32 cellular contexts compared by ENCODE assay signal in the genomic region with DNA sequence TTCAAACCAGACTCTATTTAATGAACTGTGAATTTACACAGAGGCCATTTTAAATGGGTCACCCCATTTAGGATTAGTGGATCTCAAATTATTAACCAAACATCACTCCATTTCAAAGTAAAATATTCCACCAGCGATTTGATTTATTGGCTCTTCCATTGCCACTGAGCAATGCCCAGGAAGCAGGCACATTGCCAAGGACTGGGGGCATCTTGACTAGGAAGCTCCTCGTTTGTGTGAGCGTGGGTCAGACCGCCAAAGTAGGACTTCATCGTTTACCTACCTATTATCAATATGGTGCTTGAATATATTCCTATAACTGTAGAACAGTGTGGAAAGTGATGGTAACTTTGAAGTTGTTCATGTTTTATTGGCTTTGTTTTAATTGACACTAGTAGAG.
"Had no signal": no experiment of that assay in that cellular context is flagged by ENCODE, and none has a peak within 500 bp of the region (broad histone marks: within the 10 kb centered on the region; RNA-seq: fewer than 3 reads in every experiment).

No MANE protein-coding gene starts in this region.

- H3K27me3 ChIP-seq: brain microvascular endothelial cell, gastrocnemius medialis, ovary, sigmoid colon, stomach, thyroid gland, upper lobe of left lung, vagina had no signal

- H3K4me3 Mint-ChIP-seq: activated CD4-positive, alpha-beta memory T cell treated with anti-CD3 and anti-CD28 coated beads, Interleukin-2, amount 10 ng/mL, durations not matched to agents 7 days and 5 days; activated CD4-positive, alpha-beta T cell treated with anti-CD3 and anti-CD28 coated beads, Interleukin-2, amount 10 ng/mL, durations not matched to agents 7 days and 5 days; activated naive CD4-positive, alpha-beta T cell treated with anti-CD3 and anti-CD28 coated beads, Interleukin-2, amount 10 ng/mL, durations not matched to agents 7 days and 5 days; activated naive CD8-positive, alpha-beta T cell treated with anti-CD3 and anti-CD28 coated beads, Interleukin-2, amount 10 ng/mL, durations not matched to agents 7 days and 5 days; activated T-cell treated with anti-CD3 and anti-CD28 coated beads, Interleukin-2, amount 50 U/mL, for 24 hours; effector memory CD8-positive, alpha-beta T cell; mesothelial cell of epicardium; naive B cell; stimulated activated memory B cell treated with anti-CD40 and anti-IgM and Interleukin-4, amounts not matched to agents 10 μg/mL and 1 μg/mL and 100 μg/mL, for 72 hours had no signal

- H3K27me3 Mint-ChIP-seq: activated CD4-positive, alpha-beta memory T cell treated with anti-CD3 and anti-CD28 coated beads, Interleukin-2, amount 10 ng/mL, durations not matched to agents 7 days and 5 days; activated CD4-positive, alpha-beta T cell treated with anti-CD3 and anti-CD28 coated beads, Interleukin-2, amount 10 ng/mL, durations not matched to agents 7 days and 5 days; activated naive CD4-positive, alpha-beta T cell treated with anti-CD3 and anti-CD28 coated beads, Interleukin-2, amount 10 ng/mL, durations not matched to agents 7 days and 5 days; activated naive CD8-positive, alpha-beta T cell treated with anti-CD3 and anti-CD28 coated beads, Interleukin-2, amount 10 ng/mL, durations not matched to agents 7 days and 5 days; activated T-cell treated with anti-CD3 and anti-CD28 coated beads, Interleukin-2, amount 50 U/mL, for 24 hours; effector memory CD8-positive, alpha-beta T cell; naive B cell; progenitor cell of endocrine pancreas; stimulated activated memory B cell treated with anti-CD40 and anti-IgM and Interleukin-4, amounts not matched to agents 10 μg/mL and 1 μg/mL and 100 μg/mL, for 72 hours had no signal

- H3K4me3 ChIP-seq: gastrocnemius medialis, ovary, sigmoid colon, stomach, thyroid gland, upper lobe of left lung, vagina had no signal

- H3K4me1 ChIP-seq: gastrocnemius medialis, sigmoid colon, stomach, thyroid gland, upper lobe of left lung, vagina had no signal

- H3K9me3 Mint-ChIP-seq: activated CD4-positive, alpha-beta memory T cell treated with anti-CD3 and anti-CD28 coated beads, Interleukin-2, amount 10 ng/mL, durations not matched to agents 7 days and 5 days; activated CD4-positive, alpha-beta T cell treated with anti-CD3 and anti-CD28 coated beads, Interleukin-2, amount 10 ng/mL, durations not matched to agents 7 days and 5 days; activated naive CD4-positive, alpha-beta T cell treated with anti-CD3 and anti-CD28 coated beads, Interleukin-2, amount 10 ng/mL, durations not matched to agents 7 days and 5 days; activated naive CD8-positive, alpha-beta T cell treated with anti-CD3 and anti-CD28 coated beads, Interleukin-2, amount 10 ng/mL, durations not matched to agents 7 days and 5 days; activated T-cell treated with anti-CD3 and anti-CD28 coated beads, Interleukin-2, amount 50 U/mL, for 24 hours; effector memory CD8-positive, alpha-beta T cell; mesothelial cell of epicardium; naive B cell; stimulated activated memory B cell treated with anti-CD40 and anti-IgM and Interleukin-4, amounts not matched to agents 10 μg/mL and 1 μg/mL and 100 μg/mL, for 72 hours had no signal

- H3K27ac Mint-ChIP-seq: activated CD4-positive, alpha-beta memory T cell treated with anti-CD3 and anti-CD28 coated beads, Interleukin-2, amount 10 ng/mL, durations not matched to agents 7 days and 5 days; activated CD4-positive, alpha-beta T cell treated with anti-CD3 and anti-CD28 coated beads, Interleukin-2, amount 10 ng/mL, durations not matched to agents 7 days and 5 days; activated naive CD4-positive, alpha-beta T cell treated with anti-CD3 and anti-CD28 coated beads, Interleukin-2, amount 10 ng/mL, durations not matched to agents 7 days and 5 days; activated naive CD8-positive, alpha-beta T cell treated with anti-CD3 and anti-CD28 coated beads, Interleukin-2, amount 10 ng/mL, durations not matched to agents 7 days and 5 days; activated T-cell treated with anti-CD3 and anti-CD28 coated beads, Interleukin-2, amount 50 U/mL, for 24 hours; mesothelial cell of epicardium; naive B cell; progenitor cell of endocrine pancreas; stimulated activated memory B cell treated with anti-CD40 and anti-IgM and Interleukin-4, amounts not matched to agents 10 μg/mL and 1 μg/mL and 100 μg/mL, for 72 hours had no signal

- H3K36me3 ChIP-seq: ovary had no signal

- DNase-seq: activated CD4-positive, alpha-beta memory T cell treated with anti-CD3 and anti-CD28 coated beads, Interleukin-2, amount 10 ng/mL, durations not matched to agents 7 days and 5 days; activated CD4-positive, alpha-beta T cell treated with anti-CD3 and anti-CD28 coated beads for 1 hour; activated CD4-positive, alpha-beta T cell treated with anti-CD3 and anti-CD28 coated beads, Interleukin-2, amount 10 ng/mL, durations not matched to agents 7 days and 5 days; activated CD8-positive, alpha-beta memory T cell treated with anti-CD3 and anti-CD28 coated beads, Interleukin-2, amount 50 U/mL, for 48 hours; activated gamma-delta T cell; activated naive CD4-positive, alpha-beta T cell treated with anti-CD3 and anti-CD28 coated beads, Interleukin-2, amount 10 ng/mL, durations not matched to agents 7 days and 5 days; activated naive CD8-positive, alpha-beta T cell treated with anti-CD3 and anti-CD28 coated beads, Interleukin-2, amount 10 ng/mL, durations not matched to agents 7 days and 5 days; activated T-cell treated with anti-CD3 and anti-CD28 coated beads, Interleukin-2, amount 50 U/mL, for 24 hours; brain microvascular endothelial cell; cortex of kidney; effector memory CD8-positive, alpha-beta T cell; erythroblast; gastrocnemius medialis; glutamatergic neuron; islet precursor cell; left cardiac atrium; naive B cell; ovary; retina; sigmoid colon; small intestine; stimulated activated CD4-positive, alpha-beta T cell treated with anti-CD3 and anti-CD28 coated beads, Interleukin-1b, Interleukin-23, amount 100 ng/mL, for 48 hours; stimulated activated CD4-positive, alpha-beta T cell treated with anti-CD3 and anti-CD28 coated beads, Interleukin-4, amount 100 ng/mL, for 4 hours; stimulated activated CD8-positive, alpha-beta memory T cell treated with anti-CD3 and anti-CD28 coated beads, Interleukin-4, amount 100 ng/mL, for 48 hours; stomach; thyroid gland; upper lobe of left lung had no signal

- H3K4me1 Mint-ChIP-seq: activated CD4-positive, alpha-beta memory T cell treated with anti-CD3 and anti-CD28 coated beads, Interleukin-2, amount 10 ng/mL, durations not matched to agents 7 days and 5 days; activated naive CD4-positive, alpha-beta T cell treated with anti-CD3 and anti-CD28 coated beads, Interleukin-2, amount 10 ng/mL, durations not matched to agents 7 days and 5 days; mesothelial cell of epicardium; naive B cell; stimulated activated memory B cell treated with anti-CD40 and anti-IgM and Interleukin-4, amounts not matched to agents 10 μg/mL and 1 μg/mL and 100 μg/mL, for 72 hours had no signal

- H3K9me3 ChIP-seq: gastrocnemius medialis, ovary, sigmoid colon, stomach, thyroid gland, upper lobe of left lung, vagina had no signal

- FAIRE-seq: astrocyte, small intestine had no signal

- ATAC-seq: effector memory CD8-positive, alpha-beta T cell; gastrocnemius medialis; left cardiac atrium; stimulated activated memory B cell treated with anti-CD40 and anti-IgM and Interleukin-4, amounts not matched to agents 10 μg/mL and 1 μg/mL and 100 μg/mL, for 72 hours had no signal

- H3K27ac ChIP-seq: brain microvascular endothelial cell, gastrocnemius medialis, ovary, sigmoid colon, stomach, thyroid gland, upper lobe of left lung, vagina had no signal
